ENCODE assay signal across 9 cellular contexts in the genomic region with DNA sequence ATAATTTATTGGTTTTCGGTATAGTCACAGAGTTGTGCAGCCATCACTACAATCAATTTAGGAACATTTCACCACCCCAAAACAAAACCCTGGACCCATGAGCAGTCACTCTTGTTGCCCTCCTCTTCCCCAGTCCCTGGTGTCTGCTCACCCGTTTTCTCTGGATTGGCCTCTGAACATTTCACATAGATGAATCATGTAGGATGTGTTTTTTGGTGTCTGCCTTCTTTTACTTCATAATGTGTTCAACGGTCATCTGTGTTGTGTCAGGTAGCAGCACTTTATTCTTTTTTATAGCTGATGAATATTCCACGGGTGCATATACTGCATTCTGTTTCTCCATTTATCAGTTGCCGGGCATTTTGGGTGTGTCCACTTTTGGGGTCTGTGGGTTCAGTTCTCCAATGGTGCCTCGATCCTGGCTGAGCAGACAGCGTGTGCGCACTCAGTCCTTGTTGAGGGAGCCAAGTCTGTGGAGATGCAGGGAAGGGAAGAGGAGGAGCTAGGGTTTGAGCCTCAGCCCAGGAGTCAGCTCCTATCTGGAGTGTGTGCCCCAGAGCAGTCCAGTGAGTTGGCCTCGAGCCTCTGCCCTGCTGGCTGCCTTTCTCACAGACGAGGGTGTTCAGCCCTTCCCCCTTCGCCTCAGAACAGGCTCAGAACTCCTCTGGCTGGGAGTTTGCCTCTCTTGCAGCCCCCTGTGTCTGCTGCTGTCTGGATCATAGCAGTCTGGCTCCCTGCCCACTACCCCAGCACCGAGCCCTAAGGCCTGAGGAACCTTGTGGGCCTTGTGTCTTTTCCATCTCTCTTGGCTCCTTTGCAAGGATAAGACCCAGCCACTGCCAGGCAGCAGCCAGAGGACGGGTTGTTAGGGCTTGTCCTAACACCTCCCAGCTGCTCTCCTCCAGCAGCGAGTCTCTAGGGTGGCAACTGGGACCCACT. TPM values are rescaled to one million over a fixed set of nuclear protein-coding genes. Genes with fewer than 3 reads are reported as not detected.
DNase-seq lines count a peak whose midpoint lies in the region; ATAC-seq and TF ChIP-seq lines count a peak whose summit lies in the region.
"Had no signal": no experiment of that assay in that cellular context is flagged by ENCODE, and none has a peak within 500 bp of the region (broad histone marks: within the 10 kb centered on the region; RNA-seq: fewer than 3 reads in every experiment).

No MANE protein-coding gene starts in this region.

- H3K9me3 Mint-ChIP-seq in CD4-positive, CD25-positive, alpha-beta regulatory T cell: no peaks in the 10 kb centered on the region
- H3K9me3 Mint-ChIP-seq in natural killer cell treated with Interleukin-12 subunit alpha and Interleukin-12 subunit beta and Interleukin-15 and Interleukin-18, amount 100 ng/mL, for 72 hours: no peaks in the 10 kb centered on the region

- peaks cover 45% of the 10 kb centered on the region for H3K36me3 Mint-ChIP-seq in CD4-positive, CD25-positive, alpha-beta regulatory T cell
- peaks cover 38% of the 10 kb centered on the region for H3K36me3 Mint-ChIP-seq in natural killer cell treated with Interleukin-12 subunit alpha and Interleukin-12 subunit beta and Interleukin-15 and Interleukin-18, amount 100 ng/mL, for 72 hours

- H3K36me3 ChIP-seq in CD4-positive, CD25-positive, alpha-beta regulatory T cell (ENCODE audit: control insufficient read depth, insufficient read depth, low read length): peaks cover 45% of the 10 kb centered on the region
- peaks cover 62% of the 10 kb centered on the region for H3K36me3 ChIP-seq in RWPE2 (ENCODE audit: low read depth)
- peaks cover 4 to 5% of the 10 kb centered on the region in 2 donors for H3K36me3 ChIP-seq in esophagus (ENCODE audit: control insufficient read depth in 2 of 2, insufficient read depth in 2 of 2, low read length in 1 of 2)

- peak overlapping the region; percentile 42 for H3K4me3 ChIP-seq in CD4-positive, CD25-positive, alpha-beta regulatory T cell (ENCODE audit: low read depth, low read length)
- H3K4me3 ChIP-seq in RWPE2 (ENCODE audit: severe bottlenecking): no peak overlapping the region
- no peak overlapping the region for H3K4me3 ChIP-seq in esophagus (ENCODE audit: low read depth in 1 of 2, low read length in 2 of 2)
- H3K4me3 ChIP-seq: HAP-1 had no signal

- peak overlapping the region; percentile 75 to 98 (median 94) for H3K27ac Mint-ChIP-seq in CD4-positive, CD25-positive, alpha-beta regulatory T cell
- H3K27ac Mint-ChIP-seq in natural killer cell treated with Interleukin-12 subunit alpha and Interleukin-12 subunit beta and Interleukin-15 and Interleukin-18, amount 100 ng/mL, for 72 hours: peak overlapping the region; percentile 73 to 91

- peaks cover 5 to 82% (median 56%) of the 10 kb centered on the region in 4 donors for H3K4me1 Mint-ChIP-seq in CD4-positive, CD25-positive, alpha-beta regulatory T cell
- peaks cover 58 to 66% of the 10 kb centered on the region in 2 donors for H3K4me1 Mint-ChIP-seq in natural killer cell treated with Interleukin-12 subunit alpha and Interleukin-12 subunit beta and Interleukin-15 and Interleukin-18, amount 100 ng/mL, for 72 hours (ENCODE audit: low read depth in 2 of 2)

- no peak for TF ChIP-seq CTCF in RWPE2 (IDR thresholded peaks at IDR 0.05; ENCODE audit: poor library complexity, severe bottlenecking)

- peak overlapping the region; percentile 95 for H3K27ac ChIP-seq in CD4-positive, CD25-positive, alpha-beta regulatory T cell (ENCODE audit: insufficient read depth, low read length, poor library complexity, severe bottlenecking)
- peak overlapping the region; percentile 16 for H3K27ac ChIP-seq in RWPE2 (ENCODE audit: poor library complexity, severe bottlenecking)
- peak overlapping the region; percentile 12 to 43 for H3K27ac ChIP-seq in esophagus (ENCODE audit: low read depth in 2 of 2, low read length in 1 of 2)

- 31 to 42% methylated on average over 14 of the region's 14 CpGs for WGBS in esophagus, 2 donors

- no peak for DNase-seq in CD4-positive, CD25-positive, alpha-beta regulatory T cell
- DNase-seq in RWPE2 (ENCODE audit: low spot score): no peak
- DNase-seq in natural killer cell treated with Interleukin-12 subunit alpha and Interleukin-12 subunit beta and Interleukin-15 and Interleukin-18, amount 100 ng/mL, for 72 hours (ENCODE audit: low spot score): no peak
- no peak for DNase-seq in HuH-7 (ENCODE audit: low spot score)
- no peak for DNase-seq in T-helper 9 cell
- no peak for DNase-seq in Kasumi-1 (lab: John Stamatoyannopoulos, UW)

- no peaks in the 10 kb centered on the region for H3K9me3 ChIP-seq in CD4-positive, CD25-positive, alpha-beta regulatory T cell (ENCODE audit: control insufficient read depth in 2 of 2, low read length in 2 of 2)
- H3K9me3 ChIP-seq in RWPE2 (ENCODE audit: severe bottlenecking): no peaks in the 10 kb centered on the region
- H3K9me3 ChIP-seq in esophagus (ENCODE audit: control insufficient read depth in 2 of 2, insufficient read depth in 1 of 2, low read depth in 1 of 2, low read length in 1 of 2): no peaks in the 10 kb centered on the region
- H3K9me3 ChIP-seq: HAP-1 had no signal

- H3K4me3 Mint-ChIP-seq in CD4-positive, CD25-positive, alpha-beta regulatory T cell: peak overlapping the region; percentile 80 to 94 (median 92)
- H3K4me3 Mint-ChIP-seq in natural killer cell treated with Interleukin-12 subunit alpha and Interleukin-12 subunit beta and Interleukin-15 and Interleukin-18, amount 100 ng/mL, for 72 hours: peak overlapping the region; percentile 79

- H3K27me3 Mint-ChIP-seq in CD4-positive, CD25-positive, alpha-beta regulatory T cell: no peaks in the 10 kb centered on the region
- H3K27me3 Mint-ChIP-seq in natural killer cell treated with Interleukin-12 subunit alpha and Interleukin-12 subunit beta and Interleukin-15 and Interleukin-18, amount 100 ng/mL, for 72 hours: no peaks in the 10 kb centered on the region

- no peaks in the 10 kb centered on the region for H3K27me3 ChIP-seq in CD4-positive, CD25-positive, alpha-beta regulatory T cell (ENCODE audit: control insufficient read depth, insufficient read depth, low read length)
- no peaks in the 10 kb centered on the region for H3K27me3 ChIP-seq in RWPE2 (ENCODE audit: insufficient read depth, poor library complexity, severe bottlenecking)
- no peaks in the 10 kb centered on the region for H3K27me3 ChIP-seq in esophagus (ENCODE audit: control insufficient read depth in 1 of 2, insufficient read depth in 2 of 2, low read length in 2 of 2)

- peaks cover 56% of the 10 kb centered on the region for H3K4me1 ChIP-seq in CD4-positive, CD25-positive, alpha-beta regulatory T cell (ENCODE audit: control insufficient read depth, insufficient read depth, low read length, poor library complexity, severe bottlenecking)
- H3K4me1 ChIP-seq in RWPE2 (ENCODE audit: insufficient read depth, poor library complexity, severe bottlenecking) (peaks cover 26% of the 10 kb centered on the region), esophagus (ENCODE audit: control insufficient read depth in 2 of 2, insufficient read depth in 2 of 2, low read length in 1 of 2) (peaks cover 3 to 25% of the 10 kb centered on the region in 2 donors)

- ATAC-seq in CD4-positive, CD25-positive, alpha-beta regulatory T cell (ENCODE audit: low read depth in 2 of 2): no peak
- no peak; the same call in 2 of the 3 replicates for ATAC-seq in RWPE2 (ENCODE audit: low read depth)
- no peak for ATAC-seq in natural killer cell treated with Interleukin-12 subunit alpha and Interleukin-12 subunit beta and Interleukin-15 and Interleukin-18, amount 100 ng/mL, for 72 hours
- no peak for ATAC-seq in HG03571 (IDR thresholded peaks at IDR 0.05; ENCODE audit: unreplicated experiment)

RNA-seq across cellular contexts. Expression of gene C2orf74, which starts 18.0 kb away (rescaled TPM):
- 7.6 TPM for total RNA-seq in CD4-positive, CD25-positive, alpha-beta regulatory T cell
- polyA plus RNA-seq in CD4-positive, CD25-positive, alpha-beta regulatory T cell: 10 to 100 TPM; 35.1 to 49.8 (median 44.8) TPM
- polyA plus RNA-seq in esophagus: 1 to 10 TPM; 5.3 to 7.2 TPM
- total RNA-seq in natural killer cell treated with Interleukin-12 subunit alpha and Interleukin-12 subunit beta and Interleukin-15 and Interleukin-18, amount 100 ng/mL, for 72 hours: 10 to 100 TPM in 1 of 2 donors, 1 to 10 TPM in 1; 8.3 to 10.4 TPM

Comparison
In these comparisons a context has a peak if more than half of its experiments do, and no peak if none do; other contexts are left out.
1. H3K27ac ChIP-seq: peak in every context shown above with its lines; median percentile 95 in CD4-positive, CD25-positive, alpha-beta regulatory T cell; 28 in esophagus; 16 in RWPE2.